19 cellular contexts compared by ENCODE assay signal in genomic region chr1:229205854-229206253, GRCh38.
DNase-seq lines count a peak whose midpoint lies in the region; FAIRE-seq and TF ChIP-seq lines count a peak whose summit lies in the region.
"Had no signal": no experiment of that assay in that cellular context is flagged by ENCODE, and none has a peak within 500 bp of the region (broad histone marks: within the 10 kb centered on the region; RNA-seq: fewer than 3 reads in every experiment).

No MANE protein-coding gene starts in this region.

- no peak for FAIRE-seq in GM12891 (lab: Jason Lieb, UNC)

- H3K4me3 ChIP-seq in left ventricle myocardium inferior (no peak overlapping the region), adipocyte (ENCODE audit: low read length) (peak overlapping the region; percentile 39), neural progenitor cell (no peak overlapping the region)
- H3K4me3 ChIP-seq: adrenal gland, HAP-1, SJCRH30 had no signal

- no peak overlapping the region for H3K9ac ChIP-seq in adipocyte (ENCODE audit: low read length)
- no peak overlapping the region for H3K9ac ChIP-seq in neural progenitor cell
- H3K9ac ChIP-seq: parathyroid adenoma had no signal

- H3F3A ChIP-seq in neural progenitor cell (ENCODE audit: low read depth): peaks cover 15% of the 10 kb centered on the region

- H3K36me3 ChIP-seq in left ventricle myocardium inferior (no peaks in the 10 kb centered on the region), adipocyte (ENCODE audit: control insufficient read depth, insufficient read depth, low read length, severe bottlenecking) (no peaks in the 10 kb centered on the region), neural progenitor cell (no peaks in the 10 kb centered on the region)
- H3K36me3 ChIP-seq: adrenal gland, HAP-1, SJCRH30 had no signal

- H3K4me2 ChIP-seq in neural progenitor cell: no peak overlapping the region

- TF ChIP-seq CTCF in left ventricle myocardium inferior (IDR thresholded peaks at IDR 0.05; ENCODE audit: borderline replicate concordance) (no peak), neural progenitor cell (IDR thresholded peaks at IDR 0.05) (no peak), GM13976 (IDR thresholded peaks at IDR 0.05; ENCODE audit: borderline replicate concordance, control extremely low read depth, extremely low read depth, insufficient read depth, missing control alignments) (no peak)

- TF ChIP-seq POLR2A in GM12891 (IDR thresholded peaks at IDR 0.05; ENCODE audit: low read depth, low read length): no peak

- H3K27ac ChIP-seq in left ventricle myocardium inferior (replicated peaks): peak overlapping the region; percentile 61
- no peak overlapping the region for H3K27ac ChIP-seq in neural progenitor cell
- H3K27ac ChIP-seq: parathyroid adenoma, SJCRH30 had no signal

- peaks cover 2% of the 10 kb centered on the region for H3K9me3 Mint-ChIP-seq in neural progenitor cell
- H3K9me3 Mint-ChIP-seq: activated T-helper 2 cell treated with anti-CD3 and anti-CD28 coated beads, Interferon-gamma antibody, Interleukin-2, Interleukin-4, amounts not matched to agents 10 μg/mL and 5 μg/mL and 100 μg/mL, durations not matched to agents 14 hours and 24 hours and 36 hours; effector memory CD8-positive, alpha-beta T cell; stimulated activated effector memory CD8-positive, alpha-beta T cell treated with anti-CD3 and anti-CD28 coated beads, Interleukin-12 subunit alpha, Interleukin-12 subunit beta, amount 100 ng/mL, for 72 hours; T-helper 2 cell treated with Interferon-gamma antibody and Interleukin-4, amounts not matched to agents 5 μg/mL and 100 μg/mL, for 36 hours had no signal

- H3K4me1 Mint-ChIP-seq in neural progenitor cell: peaks cover 42% of the 10 kb centered on the region

- H3K4me1 ChIP-seq in left ventricle myocardium inferior: peaks cover 20% of the 10 kb centered on the region
- H3K4me1 ChIP-seq in adipocyte (ENCODE audit: control insufficient read depth, insufficient read depth, low read length): peaks cover 17% of the 10 kb centered on the region
- peaks cover 24% of the 10 kb centered on the region for H3K4me1 ChIP-seq in neural progenitor cell
- H3K4me1 ChIP-seq: HAP-1, parathyroid adenoma had no signal

- DNase-seq in left ventricle myocardium inferior (no peak), cardiac septum (ENCODE audit: low spot score) (no peak), adipocyte (ENCODE audit: low read depth) (no peak), neural progenitor cell (ENCODE audit: low spot score) (no peak), medulla oblongata (ENCODE audit: extremely low spot score) (no peak), GM12891 (ENCODE audit: insufficient read length, low spot score) (no peak), NCI-H146 treated with DMSO at 0.1 percent for 48 hours (lab: John Stamatoyannopoulos, UW; ENCODE audit: unreplicated experiment) (no peak), GM13976 (ENCODE audit: low spot score) (no peak)
- DNase-seq: activated CD4-positive, alpha-beta T cell treated with anti-CD3 and anti-CD28 coated beads for 1 hour; effector memory CD8-positive, alpha-beta T cell; Kasumi-1; NCI-H1105 had no signal

- no peaks in the 10 kb centered on the region for H3K36me3 Mint-ChIP-seq in neural progenitor cell
- H3K36me3 Mint-ChIP-seq: stimulated activated effector memory CD8-positive, alpha-beta T cell treated with anti-CD3 and anti-CD28 coated beads, Interleukin-12 subunit alpha, Interleukin-12 subunit beta, amount 100 ng/mL, for 72 hours had no signal

- H3K27me3 ChIP-seq in left ventricle myocardium inferior (ENCODE audit: low read depth) (no peaks in the 10 kb centered on the region), adipocyte (replicated peaks; ENCODE audit: control insufficient read depth, insufficient read depth, low read length) (no peaks in the 10 kb centered on the region), neural progenitor cell (no peaks in the 10 kb centered on the region)
- H3K27me3 ChIP-seq: adrenal gland, SJCRH30 had no signal

- intact Hi-C loops in left ventricle myocardium inferior (cut with micrococcal nuclease) (no loop called here), cardiac septum (cut with DNase I) (no loop called here)

- no peaks in the 10 kb centered on the region for H3K79me2 ChIP-seq in neural progenitor cell (ENCODE audit: low read depth)
- H3K79me2 ChIP-seq: parathyroid adenoma had no signal

- no peak overlapping the region for H3K4me3 Mint-ChIP-seq in neural progenitor cell
- H3K4me3 Mint-ChIP-seq: effector memory CD8-positive, alpha-beta T cell; stimulated activated effector memory CD8-positive, alpha-beta T cell treated with anti-CD3 and anti-CD28 coated beads, Interleukin-12 subunit alpha, Interleukin-12 subunit beta, amount 100 ng/mL, for 72 hours; T-helper 2 cell treated with Interferon-gamma antibody and Interleukin-4, amounts not matched to agents 5 μg/mL and 100 μg/mL, for 36 hours had no signal

- H3K9me3 ChIP-seq in left ventricle myocardium inferior (replicated peaks): no peaks in the 10 kb centered on the region
- no peaks in the 10 kb centered on the region for H3K9me3 ChIP-seq in adipocyte (ENCODE audit: control insufficient read depth, low read length)
- no peaks in the 10 kb centered on the region for H3K9me3 ChIP-seq in neural progenitor cell (ENCODE audit: low read depth)
- H3K9me3 ChIP-seq: adrenal gland, HAP-1, SJCRH30 had no signal

- peaks cover 5% of the 10 kb centered on the region for H3K27me3 Mint-ChIP-seq in neural progenitor cell (ENCODE audit: insufficient read depth, low read depth)
- H3K27me3 Mint-ChIP-seq: effector memory CD8-positive, alpha-beta T cell had no signal

- H4K20me1 ChIP-seq in neural progenitor cell (ENCODE audit: low read depth): no peaks in the 10 kb centered on the region

- peak overlapping the region; percentile 87 for H2AFZ ChIP-seq in neural progenitor cell (replicated peaks)
- H2AFZ ChIP-seq: parathyroid adenoma had no signal

- peak overlapping the region; percentile 96 for H3K27ac Mint-ChIP-seq in neural progenitor cell
- H3K27ac Mint-ChIP-seq: activated T-helper 2 cell treated with anti-CD3 and anti-CD28 coated beads, Interferon-gamma antibody, Interleukin-2, Interleukin-4, amounts not matched to agents 10 μg/mL and 5 μg/mL and 100 μg/mL, durations not matched to agents 14 hours and 24 hours and 36 hours; effector memory CD8-positive, alpha-beta T cell; stimulated activated effector memory CD8-positive, alpha-beta T cell treated with anti-CD3 and anti-CD28 coated beads, Interleukin-12 subunit alpha, Interleukin-12 subunit beta, amount 100 ng/mL, for 72 hours; T-helper 2 cell treated with Interferon-gamma antibody and Interleukin-4, amounts not matched to agents 5 μg/mL and 100 μg/mL, for 36 hours had no signal

- in situ Hi-C loops in GM13976 (cut with MboI; ENCODE audit: low sequenced_read_pairs, unreplicated experiment): no loop called here

TF ChIP-seq in GM12891, 5 proteins besides CTCF, POLR2A, EP300 and RAD21:
- TF ChIP-seq SPI1 (IDR thresholded peaks at IDR 0.05; ENCODE audit: low read depth, low read length) (no peak), POLR2AphosphoS5 (IDR thresholded peaks at IDR 0.05; ENCODE audit: low read depth, low read length) (no peak), PAX5 (IDR thresholded peaks at IDR 0.05; ENCODE audit: insufficient read depth, low read length, severe bottlenecking) (no peak), TAF1 (IDR thresholded peaks at IDR 0.05; ENCODE audit: low read depth, low read length) (no peak), POU2F2 (IDR thresholded peaks at IDR 0.05; ENCODE audit: low read depth, low read length) (no peak)
